ENCODE assay signal across 9 cellular contexts in the genomic region with DNA sequence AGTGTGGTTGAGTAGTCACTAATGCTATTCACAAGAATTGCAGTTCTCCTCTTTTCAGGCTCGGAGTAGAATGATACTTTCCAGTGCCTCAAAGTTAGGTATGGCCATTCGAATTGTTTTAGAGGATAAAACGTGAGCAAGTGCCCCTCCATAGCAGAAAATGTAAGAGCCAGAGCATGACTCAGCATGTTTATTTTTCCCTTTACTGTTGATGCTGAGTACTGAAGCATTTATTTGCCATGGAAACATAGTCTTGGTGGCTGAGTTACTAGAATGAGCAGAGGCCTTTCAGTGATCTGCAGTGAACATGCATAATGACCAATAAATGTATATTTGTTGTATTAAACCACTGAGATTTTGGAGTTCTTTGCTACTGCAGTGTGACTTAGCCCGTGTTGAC.
DNase-seq lines count a peak whose midpoint lies in the region; ATAC-seq and TF ChIP-seq lines count a peak whose summit lies in the region.
"Had no signal": no experiment of that assay in that cellular context is flagged by ENCODE, and none has a peak within 500 bp of the region (broad histone marks: within the 10 kb centered on the region; RNA-seq: fewer than 3 reads in every experiment).

No MANE protein-coding gene starts in this region.

- ATAC-seq in activated CD4-positive, CD25-positive, alpha-beta regulatory T cell treated with anti-CD3 and anti-CD28 coated beads, Interleukin-2, amount 50 U/mL, for 24 hours, result no peak
- ATAC-seq in activated CD8-positive, alpha-beta T cell treated with anti-CD3 and anti-CD28 coated beads, Interleukin-2, amount 10 ng/mL, durations not matched to agents 7 days and 5 days, result no peak
- ATAC-seq in GM18498 (IDR thresholded peaks at IDR 0.05; ENCODE audit: unreplicated experiment), result no peak
- ATAC-seq in HG03457 (IDR thresholded peaks at IDR 0.05; ENCODE audit: unreplicated experiment), result no peak

- POLR2A ChIA-PET in activated CD8-positive, alpha-beta T cell treated with anti-CD3 and anti-CD28 coated beads, Interleukin-2, amount 10 ng/mL, durations not matched to agents 7 days and 5 days (lab: Charles Lee), result no interaction called here

- H3K56ac ChIP-seq in mesendoderm (ENCODE audit: low read length), result no peak overlapping the region

- no peak overlapping the region for H2BK15ac ChIP-seq in mesendoderm (replicated peaks; ENCODE audit: low read depth)

- peak overlapping the region; percentile 60 for H3K18ac ChIP-seq in mesendoderm (ENCODE audit: low read length)

- DNase-seq in EH (ENCODE audit: low read depth), result peak; percentile 80
- peak; percentile 72 for DNase-seq in NCI-H1436 (lab: John Stamatoyannopoulos, UW)
- peak; percentile 80 for DNase-seq in mesendoderm
- no peak for DNase-seq in activated CD8-positive, alpha-beta T cell treated with anti-CD3 and anti-CD28 coated beads, Interleukin-2, amount 10 ng/mL, durations not matched to agents 7 days and 5 days

- H3K79me1 ChIP-seq in mesendoderm (ENCODE audit: low read length), result no peaks in the 10 kb centered on the region

- H2AK5ac ChIP-seq in mesendoderm (ENCODE audit: low read length), result no peak overlapping the region

- H3K23ac ChIP-seq in mesendoderm (ENCODE audit: low read length), result no peak overlapping the region

- H4K5ac ChIP-seq in mesendoderm (ENCODE audit: low read length), result no peak overlapping the region

- H3K79me2 ChIP-seq in mesendoderm (ENCODE audit: control insufficient read depth, insufficient read depth, low read length), result no peaks in the 10 kb centered on the region

- H3K27ac ChIP-seq in mesendoderm (ENCODE audit: low read depth, low read length), result no peak overlapping the region
- H3K27ac ChIP-seq: neural progenitor cell had no signal

- no peak overlapping the region for H3K4me2 ChIP-seq in mesendoderm (ENCODE audit: low read length)
- H3K4me2 ChIP-seq: neural progenitor cell had no signal

- peaks cover 3% of the 10 kb centered on the region for H3K27me3 Mint-ChIP-seq in brain
- H3K27me3 Mint-ChIP-seq in activated CD8-positive, alpha-beta T cell treated with anti-CD3 and anti-CD28 coated beads, Interleukin-2, amount 10 ng/mL, durations not matched to agents 7 days and 5 days (ENCODE audit: low read depth), result no peaks in the 10 kb centered on the region

- no peak overlapping the region for H3K4me3 ChIP-seq in mesendoderm (ENCODE audit: low read length)
- H3K4me3 ChIP-seq: neural progenitor cell had no signal

- CTCF ChIA-PET in activated CD8-positive, alpha-beta T cell treated with anti-CD3 and anti-CD28 coated beads, Interleukin-2, amount 10 ng/mL, durations not matched to agents 7 days and 5 days (lab: Charles Lee), result no interaction called here

- no peaks in the 10 kb centered on the region for H3K9me3 Mint-ChIP-seq in brain
- no peaks in the 10 kb centered on the region for H3K9me3 Mint-ChIP-seq in activated CD8-positive, alpha-beta T cell treated with anti-CD3 and anti-CD28 coated beads, Interleukin-2, amount 10 ng/mL, durations not matched to agents 7 days and 5 days (ENCODE audit: insufficient read depth)
- H3K9me3 Mint-ChIP-seq: neural progenitor cell had no signal

- H3K4ac ChIP-seq in mesendoderm (ENCODE audit: low read depth, low read length), result no peak overlapping the region

- no peak overlapping the region for H4K8ac ChIP-seq in mesendoderm (ENCODE audit: low read depth, low read length)

- H3K4me3 Mint-ChIP-seq in brain, result peak overlapping the region in 1 of 5 experiments; percentile 45
- no peak overlapping the region for H3K4me3 Mint-ChIP-seq in activated CD8-positive, alpha-beta T cell treated with anti-CD3 and anti-CD28 coated beads, Interleukin-2, amount 10 ng/mL, durations not matched to agents 7 days and 5 days
- H3K4me3 Mint-ChIP-seq: neural progenitor cell had no signal

- H2BK120ac ChIP-seq in mesendoderm (ENCODE audit: low read depth, low read length), result no peak overlapping the region

- H3K36me3 Mint-ChIP-seq in brain, result no peaks in the 10 kb centered on the region
- no peaks in the 10 kb centered on the region for H3K36me3 Mint-ChIP-seq in activated CD8-positive, alpha-beta T cell treated with anti-CD3 and anti-CD28 coated beads, Interleukin-2, amount 10 ng/mL, durations not matched to agents 7 days and 5 days (ENCODE audit: low read depth)
- H3K36me3 Mint-ChIP-seq: neural progenitor cell had no signal

- H3K27me3 ChIP-seq in mesendoderm (ENCODE audit: insufficient read depth, low read length, poor library complexity), result no peaks in the 10 kb centered on the region
- H3K27me3 ChIP-seq: neural progenitor cell had no signal

- no CpG with 5 or more reads among the region's 4 CpGs for WGBS in mesendoderm (ENCODE audit: extremely low coverage, insufficient coverage, low lambda C conversion rate)

- no peaks in the 10 kb centered on the region for H3K36me3 ChIP-seq in mesendoderm (ENCODE audit: control insufficient read depth, insufficient read depth, low read length)
- H3K36me3 ChIP-seq: neural progenitor cell had no signal

- peaks cover 22% of the 10 kb centered on the region for H3K4me1 Mint-ChIP-seq in brain
- H3K4me1 Mint-ChIP-seq in activated CD8-positive, alpha-beta T cell treated with anti-CD3 and anti-CD28 coated beads, Interleukin-2, amount 10 ng/mL, durations not matched to agents 7 days and 5 days (ENCODE audit: low read depth), result no peaks in the 10 kb centered on the region

- peaks cover 2% of the 10 kb centered on the region for H3K4me1 ChIP-seq in mesendoderm (ENCODE audit: control insufficient read depth, low read depth, low read length)

- TF ChIP-seq CTCF in brain (conservative IDR thresholded peaks at IDR 0.05), result no peak

- H3K27ac Mint-ChIP-seq in brain, result peak overlapping the region in 4 of 5 experiments; percentile 44 to 83 (median 51)
- no peak overlapping the region for H3K27ac Mint-ChIP-seq in activated CD8-positive, alpha-beta T cell treated with anti-CD3 and anti-CD28 coated beads, Interleukin-2, amount 10 ng/mL, durations not matched to agents 7 days and 5 days
- H3K27ac Mint-ChIP-seq: neural progenitor cell had no signal

- H3K9ac ChIP-seq in mesendoderm (ENCODE audit: low read length), result no peak overlapping the region
- H3K9ac ChIP-seq: neural progenitor cell had no signal

- H2BK5ac ChIP-seq in mesendoderm (ENCODE audit: low read length), result no peak overlapping the region
